Comparison of ENCODE assay signal across 21 cellular contexts in genomic region chrX:110692876-110693275, GRCh38.
DNase-seq lines count a peak whose midpoint lies in the region; FAIRE-seq and TF ChIP-seq lines count a peak whose summit lies in the region.
"Had no signal": no experiment of that assay in that cellular context is flagged by ENCODE, and none has a peak within 500 bp of the region (broad histone marks: within the 10 kb centered on the region; RNA-seq: fewer than 3 reads in every experiment).

No MANE protein-coding gene starts in this region.

- no peaks in the 10 kb centered on the region for H3K27me3 ChIP-seq in brain microvascular endothelial cell (replicated peaks)
- H3K27me3 ChIP-seq: BE2C had no signal

- TF ChIP-seq CTCF in fibroblast of mammary gland (conservative IDR thresholded peaks at IDR 0.05; ENCODE audit: control insufficient read depth, insufficient read depth, low read depth, low read length): no peak
- TF ChIP-seq CTCF in brain microvascular endothelial cell (IDR thresholded peaks at IDR 0.05; ENCODE audit: low read depth, low read length, missing control alignments): no peak

- H3K4me3 Mint-ChIP-seq in T-helper 2 cell treated with Interferon-gamma antibody and Interleukin-4, amounts not matched to agents 5 μg/mL and 100 μg/mL, for 36 hours: no peak overlapping the region
- H3K4me3 Mint-ChIP-seq: CD14-positive monocyte; CD4-positive, alpha-beta memory T cell; HFFc6; IgD-negative memory B cell had no signal

- FAIRE-seq in GM18507 (lab: Jason Lieb, UNC): peak; percentile 76
- FAIRE-seq: A204.1, HepG2 had no signal

- H3K4me3 ChIP-seq in Jurkat, Clone E6-1 (ENCODE audit: low read length): no peak overlapping the region
- no peak overlapping the region for H3K4me3 ChIP-seq in fibroblast of mammary gland (ENCODE audit: control insufficient read depth, low read depth, low read length)
- no peak overlapping the region for H3K4me3 ChIP-seq in brain microvascular endothelial cell (ENCODE audit: low read depth, low read length)

- H3K27ac ChIP-seq in brain microvascular endothelial cell: no peak overlapping the region

- H3K9me3 Mint-ChIP-seq in T-helper 2 cell treated with Interferon-gamma antibody and Interleukin-4, amounts not matched to agents 5 μg/mL and 100 μg/mL, for 36 hours: no peaks in the 10 kb centered on the region
- H3K9me3 Mint-ChIP-seq: CD4-positive, alpha-beta memory T cell; HFFc6; IgD-negative memory B cell had no signal

- no peaks in the 10 kb centered on the region for H3K27me3 Mint-ChIP-seq in T-helper 2 cell treated with Interferon-gamma antibody and Interleukin-4, amounts not matched to agents 5 μg/mL and 100 μg/mL, for 36 hours (ENCODE audit: low read depth)
- H3K27me3 Mint-ChIP-seq: CD4-positive, alpha-beta memory T cell; IgD-negative memory B cell had no signal

- no peak overlapping the region for H3K27ac Mint-ChIP-seq in T-helper 2 cell treated with Interferon-gamma antibody and Interleukin-4, amounts not matched to agents 5 μg/mL and 100 μg/mL, for 36 hours
- H3K27ac Mint-ChIP-seq: CD14-positive monocyte; CD4-positive, alpha-beta memory T cell; HFFc6; IgD-negative memory B cell had no signal

- DNase-seq in GM18507 (ENCODE audit: extremely low spot score, insufficient read length, low read depth) (no peak), fibroblast of mammary gland (ENCODE audit: low read depth) (peak; percentile 19), T-helper 9 cell (no peak), NCI-H1436 treated with DMSO at 0.1 percent for 48 hours (lab: John Stamatoyannopoulos, UW) (no peak), brain microvascular endothelial cell (no peak)
- DNase-seq in Jurkat, Clone E6-1 (ENCODE audit: low read depth, low spot score): peak; percentile 6
- DNase-seq in T-helper 2 cell treated with Interferon-gamma antibody and Interleukin-4, amounts not matched to agents 5 μg/mL and 100 μg/mL, for 36 hours (ENCODE audit: low spot score): no peak
- DNase-seq: ACHN; BE2C; CD4-positive, alpha-beta memory T cell; DMS153; DMS79; GF-D8; GOT3; H7; HFFc6; KG1 had no signal

- no peaks in the 10 kb centered on the region for H3K36me3 ChIP-seq in brain microvascular endothelial cell (replicated peaks)
- H3K36me3 ChIP-seq: BE2C had no signal

- H3K4me1 Mint-ChIP-seq in T-helper 2 cell treated with Interferon-gamma antibody and Interleukin-4, amounts not matched to agents 5 μg/mL and 100 μg/mL, for 36 hours (ENCODE audit: low read depth): peaks cover 1% of the 10 kb centered on the region
- H3K4me1 Mint-ChIP-seq: CD14-positive monocyte; CD4-positive, alpha-beta memory T cell; IgD-negative memory B cell had no signal

- no peaks in the 10 kb centered on the region for H3K36me3 Mint-ChIP-seq in T-helper 2 cell treated with Interferon-gamma antibody and Interleukin-4, amounts not matched to agents 5 μg/mL and 100 μg/mL, for 36 hours (ENCODE audit: low read depth)
- H3K36me3 Mint-ChIP-seq: CD14-positive monocyte; CD4-positive, alpha-beta memory T cell; IgD-negative memory B cell had no signal

- in situ Hi-C loops in brain microvascular endothelial cell (cut with HindIII; ENCODE audit: low pct_ligation_motif_present, low sequenced_read_pairs): no loop called here

Comparison
In these comparisons a context has a peak if more than half of its experiments do, and no peak if none do; other contexts are left out.
1. DNase-seq: peak in Jurkat, Clone E6-1 (single experiment) and fibroblast of mammary gland (single experiment); none in GM18507 (single experiment), T-helper 9 cell (single experiment), NCI-H1436 treated with DMSO at 0.1 percent for 48 hours (single experiment), brain microvascular endothelial cell (single experiment) and T-helper 2 cell treated with Interferon-gamma antibody and Interleukin-4, amounts not matched to agents 5 μg/mL and 100 μg/mL, for 36 hours (single experiment).